Comparison of ENCODE assay signal across 13 cellular contexts in genomic region chr11:112958670-112959069, GRCh38. TPM values are rescaled to one million over a fixed set of nuclear protein-coding genes. Genes with fewer than 3 reads are reported as not detected.
DNase-seq lines count a peak whose midpoint lies in the region; ATAC-seq and TF ChIP-seq lines count a peak whose summit lies in the region.
"Had no signal": no experiment of that assay in that cellular context is flagged by ENCODE, and none has a peak within 500 bp of the region (broad histone marks: within the 10 kb centered on the region; RNA-seq: fewer than 3 reads in every experiment).

No MANE protein-coding gene starts in this region.

- H3K36me3 Mint-ChIP-seq in progenitor cell of endocrine pancreas (ENCODE audit: insufficient read depth), result no peaks in the 10 kb centered on the region
- peaks cover 0 to 2% of the 10 kb centered on the region in 2 donors for H3K36me3 Mint-ChIP-seq in activated T-cell treated with anti-CD3 and anti-CD28 coated beads, Interleukin-2, amount 50 U/mL, for 72 hours (ENCODE audit: insufficient read depth in 2 of 2)

- no peak for ATAC-seq in activated T-cell treated with anti-CD3 and anti-CD28 coated beads, Interleukin-2, amount 50 U/mL, for 72 hours (replicated peaks in 1 of 2)
- ATAC-seq: activated CD8-positive, alpha-beta memory T cell treated with anti-CD3 and anti-CD28 coated beads, Interleukin-2, amount 10 ng/mL, durations not matched to agents 7 days and 5 days; activated naive CD8-positive, alpha-beta T cell treated with anti-CD3 and anti-CD28 coated beads, Interleukin-2, amount 50 U/mL, for 24 hours; sciatic nerve had no signal

- H3K9me3 Mint-ChIP-seq in progenitor cell of endocrine pancreas (ENCODE audit: low read depth), result peaks cover 3% of the 10 kb centered on the region
- peaks cover 1 to 5% of the 10 kb centered on the region in 2 donors for H3K9me3 Mint-ChIP-seq in activated T-cell treated with anti-CD3 and anti-CD28 coated beads, Interleukin-2, amount 50 U/mL, for 72 hours

- H3K27me3 Mint-ChIP-seq in progenitor cell of endocrine pancreas, result peaks cover 58% of the 10 kb centered on the region
- H3K27me3 Mint-ChIP-seq in activated T-cell treated with anti-CD3 and anti-CD28 coated beads, Interleukin-2, amount 50 U/mL, for 72 hours (ENCODE audit: low read depth), result peaks cover 52% of the 10 kb centered on the region

- H3K4me3 ChIP-seq in fibroblast of the aortic adventitia (ENCODE audit: low read depth, low read length), result no peak overlapping the region

- H3K4me3 Mint-ChIP-seq in progenitor cell of endocrine pancreas (ENCODE audit: low read depth), result no peak overlapping the region
- no peak overlapping the region for H3K4me3 Mint-ChIP-seq in activated T-cell treated with anti-CD3 and anti-CD28 coated beads, Interleukin-2, amount 50 U/mL, for 72 hours
- H3K4me3 Mint-ChIP-seq: activated CD8-positive, alpha-beta memory T cell treated with anti-CD3 and anti-CD28 coated beads, Interleukin-2, amount 10 ng/mL, durations not matched to agents 7 days and 5 days; activated naive CD8-positive, alpha-beta T cell treated with anti-CD3 and anti-CD28 coated beads, Interleukin-2, amount 50 U/mL, for 24 hours had no signal

- DNase-seq in DMS 273 (lab: John Stamatoyannopoulos, UW; ENCODE audit: unreplicated experiment) (peak; percentile 8), DMS 273 treated with DMSO at 0.1 percent for 48 hours (lab: John Stamatoyannopoulos, UW) (no peak), RPMI7951 (ENCODE audit: low read depth) (peak; percentile 93), fibroblast of the aortic adventitia (ENCODE audit: low read depth) (peak; percentile 19), progenitor cell of endocrine pancreas (ENCODE audit: low spot score, unreplicated experiment) (no peak), DMS79 treated with DMSO at 0.1 percent for 48 hours (lab: John Stamatoyannopoulos, UW) (no peak)
- no peak for DNase-seq in activated T-cell treated with anti-CD3 and anti-CD28 coated beads, Interleukin-2, amount 50 U/mL, for 72 hours
- DNase-seq in activated CD4-positive, alpha-beta T cell treated with anti-CD3 and anti-CD28 coated beads, Interleukin-2, amount 50 U/mL, for 48 hours, result no peak
- DNase-seq: activated CD8-positive, alpha-beta memory T cell treated with anti-CD3 and anti-CD28 coated beads, Interleukin-2, amount 10 ng/mL, durations not matched to agents 7 days and 5 days; activated naive CD8-positive, alpha-beta T cell treated with anti-CD3 and anti-CD28 coated beads, Interleukin-2, amount 50 U/mL, for 24 hours; DND-41; T1000 had no signal

- TF ChIP-seq CTCF in fibroblast of the aortic adventitia (IDR thresholded peaks at IDR 0.05; ENCODE audit: insufficient read depth, low read length), result no peak
- TF ChIP-seq CTCF in progenitor cell of endocrine pancreas (IDR thresholded peaks at IDR 0.05; ENCODE audit: unreplicated experiment), result peak; percentile 23

- peaks cover 9% of the 10 kb centered on the region for H3K4me1 Mint-ChIP-seq in progenitor cell of endocrine pancreas (ENCODE audit: low read depth)
- peaks cover 12% of the 10 kb centered on the region for H3K4me1 Mint-ChIP-seq in activated T-cell treated with anti-CD3 and anti-CD28 coated beads, Interleukin-2, amount 50 U/mL, for 72 hours (ENCODE audit: low read depth)

- H3K27ac Mint-ChIP-seq in progenitor cell of endocrine pancreas, result no peak overlapping the region
- no peak overlapping the region for H3K27ac Mint-ChIP-seq in activated T-cell treated with anti-CD3 and anti-CD28 coated beads, Interleukin-2, amount 50 U/mL, for 72 hours
- H3K27ac Mint-ChIP-seq: activated CD8-positive, alpha-beta memory T cell treated with anti-CD3 and anti-CD28 coated beads, Interleukin-2, amount 10 ng/mL, durations not matched to agents 7 days and 5 days; activated naive CD8-positive, alpha-beta T cell treated with anti-CD3 and anti-CD28 coated beads, Interleukin-2, amount 50 U/mL, for 24 hours had no signal

RNA-seq across cellular contexts. Expression of gene NCAM1, which starts 2.5 kb away (rescaled TPM):
- total RNA-seq in RPMI7951 (2014; rRNA removed; shearing (Covaris generic)), result 69.3 and 75.7 TPM in 2 replicates
- total RNA-seq in fibroblast of the aortic adventitia (ENCODE audit: low replicate concordance), result 3.0 and 23.6 TPM in 2 replicates
- 17.8 and 27.3 TPM in 2 replicates for total RNA-seq in progenitor cell of endocrine pancreas
- under 1 TPM in 1 of 2 donors, not detected in 1; 0.60 TPM for total RNA-seq in activated T-cell treated with anti-CD3 and anti-CD28 coated beads, Interleukin-2, amount 50 U/mL, for 72 hours

Comparison
In these comparisons a context has a peak if more than half of its experiments do, and no peak if none do; other contexts are left out.
1. DNase-seq: peak in DMS 273 (single experiment), RPMI7951 (single experiment) and fibroblast of the aortic adventitia (single experiment); none in DMS 273 treated with DMSO at 0.1 percent for 48 hours (single experiment), progenitor cell of endocrine pancreas (single experiment), DMS79 treated with DMSO at 0.1 percent for 48 hours (single experiment), activated T-cell treated with anti-CD3 and anti-CD28 coated beads, Interleukin-2, amount 50 U/mL, for 72 hours (0 of 2) and activated CD4-positive, alpha-beta T cell treated with anti-CD3 and anti-CD28 coated beads, Interleukin-2, amount 50 U/mL, for 48 hours (0 of 2).